ENCODE assay signal across 7 cellular contexts in genomic region chr17:4788159-4788806, GRCh38. TPM values are rescaled to one million over a fixed set of nuclear protein-coding genes. Genes with fewer than 3 reads are reported as not detected.
DNase-seq lines count a peak whose midpoint lies in the region; ATAC-seq, FAIRE-seq and TF ChIP-seq lines count a peak whose summit lies in the region.
"Had no signal": no experiment of that assay in that cellular context is flagged by ENCODE, and none has a peak within 500 bp of the region (broad histone marks: within the 10 kb centered on the region; RNA-seq: fewer than 3 reads in every experiment).

No MANE protein-coding gene starts in this region.

- H3K4me3 ChIP-seq in AG10803 (ENCODE audit: low read length) (no peak overlapping the region), Panc1 (ENCODE audit: low read depth in 2 of 2, low read length in 2 of 2) (peak overlapping the region; percentile 59 to 67; a peak in 2 of 4 replicates), keratinocyte (ENCODE audit: control insufficient read depth in 2 of 3, extremely low read depth in 1 of 3, insufficient read depth in 2 of 3, low read depth in 1 of 3, low read length in 3 of 3) (peak overlapping the region; percentile 57 to 82 (median 68))

- H3K4me1 ChIP-seq in Panc1 (ENCODE audit: control insufficient read depth, insufficient read depth, low read length): peaks cover 6% of the 10 kb centered on the region
- peaks cover 25% of the 10 kb centered on the region for H3K4me1 ChIP-seq in keratinocyte (ENCODE audit: control insufficient read depth, extremely low read depth, insufficient read depth, low read length)

- no TSS peak for BruUV-seq in Panc1 (replicated peaks; lab: Mats Ljungman, UMichigan)

- H3K4me2 ChIP-seq in keratinocyte (ENCODE audit: control insufficient read depth, extremely low read depth, insufficient read depth, low read depth, low read length): peak overlapping the region; percentile 90

- peak overlapping the region; percentile 62 for H2AFZ ChIP-seq in keratinocyte (ENCODE audit: control insufficient read depth, low read length)

- H3K9me3 ChIP-seq in Panc1 (ENCODE audit: control insufficient read depth, insufficient read depth, low read depth, low read length) (no peaks in the 10 kb centered on the region), keratinocyte (ENCODE audit: control insufficient read depth, low read depth, low read length) (no peaks in the 10 kb centered on the region)

- no peaks in the 10 kb centered on the region for H4K20me1 ChIP-seq in keratinocyte (ENCODE audit: control insufficient read depth, extremely low read depth, insufficient read depth, low read length)

- in situ Hi-C loops in Panc1 (cut with HindIII; ENCODE audit: low pct_unique_long_range_greater_than_20kb, low sequenced_read_pairs): no loop called here

- intact Hi-C loops in Panc1 (cut with micrococcal nuclease; ENCODE audit: unreplicated experiment): loop anchor here (5.0 kb wide), 1 partner anchor 94 kb away; no protein-coding TSS in a partner anchor

- H3K27me3 ChIP-seq in Panc1 (ENCODE audit: control insufficient read depth, insufficient read depth, low read length) (no peaks in the 10 kb centered on the region), keratinocyte (ENCODE audit: control insufficient read depth, extremely low read depth, insufficient read depth, low read length) (peaks cover 11% of the 10 kb centered on the region)

- dilution Hi-C loops in keratinocyte (cut with MboI; ENCODE audit: extremely low pct_ligation_motif_present, low sequenced_read_pairs): no loop called here

- ATAC-seq in Panc1: no peak

- TF ChIP-seq CTCF in AG10803 (conservative IDR thresholded peaks at IDR 0.05; ENCODE audit: low read length) (0 out of 2 replicates have a peak, but pooled peaks have one; percentile 4), Panc1 (IDR thresholded peaks at IDR 0.05) (no peak), keratinocyte (optimal IDR thresholded peaks at IDR 0.05 in 1 of 3, IDR thresholded peaks at IDR 0.05 in 1 of 3, conservative IDR thresholded peaks at IDR 0.05 in 1 of 3; ENCODE audit: extremely low read depth in 1 of 3, insufficient read depth in 2 of 3, low read length in 3 of 3) (peak in 1 of 3 experiments; percentile 11)

- no peaks in the 10 kb centered on the region for H3K9me1 ChIP-seq in keratinocyte (ENCODE audit: control insufficient read depth, extremely low read depth, insufficient read depth, low read length)

- H3K9ac ChIP-seq in keratinocyte (ENCODE audit: control insufficient read depth, extremely low read depth, insufficient read depth, low read length): peak overlapping the region; percentile 79

- no peak for DNase-seq in AG10803 (ENCODE audit: low read depth)
- no peak for DNase-seq in Panc1 (ENCODE audit: low read depth, low spot score)
- no peak for DNase-seq in keratinocyte (ENCODE audit: low read depth, low spot score)
- DNase-seq in DMS153 treated with DMSO at 0.1 percent for 48 hours (lab: John Stamatoyannopoulos, UW; ENCODE audit: unreplicated experiment): no peak
- no peak for DNase-seq in anterior cingulate cortex (lab: John Stamatoyannopoulos, UW)
- no peak for DNase-seq in SKM-1 treated with dmso at 0.1 percent for 144 hours (lab: John Stamatoyannopoulos, UW; ENCODE audit: unreplicated experiment)

- H3K27ac ChIP-seq in Panc1 (ENCODE audit: low read length) (peak overlapping the region; percentile 23; the same call in 1 of the 2 replicates), keratinocyte (ENCODE audit: control insufficient read depth, insufficient read depth, low read length) (no peak overlapping the region)

- CTCF ChIA-PET in Panc1 (lab: Charles Lee): interaction anchor here (0.6 to 1.2 kb wide), 2 partner anchors 8 to 32 kb away, joined by 4 to 5 read pairs; partner anchors contain the start of gene PSMB6

- peaks cover 6% of the 10 kb centered on the region for H3K79me2 ChIP-seq in keratinocyte (ENCODE audit: control insufficient read depth, insufficient read depth, low read length)

- no peaks in the 10 kb centered on the region; the same call in 1 of the 2 replicates for H3K36me3 ChIP-seq in Panc1 (ENCODE audit: control insufficient read depth, insufficient read depth, low read length)
- H3K36me3 ChIP-seq in keratinocyte (ENCODE audit: control insufficient read depth in 2 of 2, extremely low read depth in 1 of 2, insufficient read depth in 2 of 2, low read length in 2 of 2): no peaks in the 10 kb centered on the region

- FAIRE-seq in keratinocyte (lab: Jason Lieb, UNC): no peak

- POLR2A ChIA-PET in Panc1 (lab: Charles Lee): no interaction called here

RNA-seq across cellular contexts. Expression of gene GLTPD2, which starts 0.5 kb away (rescaled TPM):
- total RNA-seq in Panc1 (2021; ENCODE audit: unreplicated experiment): not detected
- polyA plus RNA-seq in Panc1 (2012; ENCODE audit: insufficient read length): 0.79 TPM
- polyA plus RNA-seq in keratinocyte: not detected in 3 replicates
- polyA plus RNA-seq in keratinocyte (2011; ENCODE audit: low read depth): not detected
- not detected in 2 replicates for polyA plus RNA-seq in keratinocyte (2011; cell fraction: cytosol; rRNA removed)
- polyA plus RNA-seq in keratinocyte (2011; cell fraction: nucleus; rRNA removed): not detected in 2 replicates
- 0.18 and 0.28 TPM in 2 replicates for polyA plus RNA-seq in keratinocyte (2012; ENCODE audit: low replicate concordance)
- not detected in 3 replicates for polyA minus RNA-seq in keratinocyte
- not detected for polyA minus RNA-seq in keratinocyte (2011; cell fraction: cytosol; rRNA and poly(A)+ RNA removed)
- not detected in 2 replicates for polyA minus RNA-seq in keratinocyte (2011; cell fraction: nucleus; rRNA and poly(A)+ RNA removed)
- total RNA-seq: Daoy had no signal

RNA-seq across cellular contexts. Expression of gene VMO1, which starts 2.1 kb away (rescaled TPM):
- total RNA-seq in Panc1 (2021; ENCODE audit: unreplicated experiment): 0.49 TPM
- 1.7 TPM for polyA plus RNA-seq in Panc1 (2012; ENCODE audit: insufficient read length)
- 0.14 to 0.42 TPM in 2 of 3 replicates, not detected in the other for polyA plus RNA-seq in keratinocyte
- not detected for polyA plus RNA-seq in keratinocyte (2011; ENCODE audit: low read depth)
- 0.23 TPM in 1 of 2 replicates, not detected in the other for polyA plus RNA-seq in keratinocyte (2011; cell fraction: cytosol; rRNA removed)
- polyA plus RNA-seq in keratinocyte (2011; cell fraction: nucleus; rRNA removed): 0.48 TPM in 1 of 2 replicates, not detected in the other
- 0.25 and 0.58 TPM in 2 replicates for polyA plus RNA-seq in keratinocyte (2012; ENCODE audit: low replicate concordance)
- polyA minus RNA-seq in keratinocyte: not detected in 3 replicates
- polyA minus RNA-seq in keratinocyte (2011; cell fraction: cytosol; rRNA and poly(A)+ RNA removed): not detected
- not detected in 2 replicates for polyA minus RNA-seq in keratinocyte (2011; cell fraction: nucleus; rRNA and poly(A)+ RNA removed)
- total RNA-seq: Daoy had no signal

RNA-seq across cellular contexts. Expression of gene PSMB6, which starts 7.7 kb away (rescaled TPM):
- total RNA-seq in Panc1 (2021; ENCODE audit: unreplicated experiment): 156 TPM
- 159 TPM for polyA plus RNA-seq in Panc1 (2012; ENCODE audit: insufficient read length)
- 191 to 245 TPM (median 225 TPM) in 3 replicates for polyA plus RNA-seq in keratinocyte
- 34.8 TPM for polyA plus RNA-seq in keratinocyte (2011; ENCODE audit: low read depth)
- polyA plus RNA-seq in keratinocyte (2011; cell fraction: cytosol; rRNA removed): 178 and 187 TPM in 2 replicates
- 103 and 115 TPM in 2 replicates for polyA plus RNA-seq in keratinocyte (2011; cell fraction: nucleus; rRNA removed)
- 157 and 212 TPM in 2 replicates for polyA plus RNA-seq in keratinocyte (2012; ENCODE audit: low replicate concordance)
- polyA minus RNA-seq in keratinocyte: 186 to 219 TPM (median 217 TPM) in 3 replicates
- 127 TPM for polyA minus RNA-seq in keratinocyte (2011; cell fraction: cytosol; rRNA and poly(A)+ RNA removed)
- 24.3 and 32.3 TPM in 2 replicates for polyA minus RNA-seq in keratinocyte (2011; cell fraction: nucleus; rRNA and poly(A)+ RNA removed)

RNA-seq across cellular contexts. Expression of gene TM4SF5, which starts 16.6 kb away (rescaled TPM):
- total RNA-seq in Panc1 (2021; ENCODE audit: unreplicated experiment): not detected
- polyA plus RNA-seq in Panc1 (2012; ENCODE audit: insufficient read length): not detected
- not detected in 3 replicates for polyA plus RNA-seq in keratinocyte
- not detected for polyA plus RNA-seq in keratinocyte (2011; ENCODE audit: low read depth)
- not detected in 2 replicates for polyA plus RNA-seq in keratinocyte (2011; cell fraction: cytosol; rRNA removed)
- polyA plus RNA-seq in keratinocyte (2011; cell fraction: nucleus; rRNA removed): not detected in 2 replicates
- polyA plus RNA-seq in keratinocyte (2012; ENCODE audit: low replicate concordance): not detected in 2 replicates
- not detected in 3 replicates for polyA minus RNA-seq in keratinocyte
- polyA minus RNA-seq in keratinocyte (2011; cell fraction: cytosol; rRNA and poly(A)+ RNA removed): not detected
- not detected in 2 replicates for polyA minus RNA-seq in keratinocyte (2011; cell fraction: nucleus; rRNA and poly(A)+ RNA removed)
- total RNA-seq: Daoy had no signal
